Comparison of ENCODE assay signal across 8 cellular contexts in genomic region chr15:100338971-100339444, GRCh38. TPM values are rescaled to one million over a fixed set of nuclear protein-coding genes. Genes with fewer than 3 reads are reported as not detected.
DNase-seq lines count a peak whose midpoint lies in the region; ATAC-seq, FAIRE-seq and TF ChIP-seq lines count a peak whose summit lies in the region.

No MANE protein-coding gene starts in this region.

- no peak overlapping the region for H3K27ac ChIP-seq in endothelial cell of umbilical vein (ENCODE audit: insufficient read depth, low read depth, low read length)
- peak overlapping the region in 1 of 4 donors; percentile 23 for H3K27ac ChIP-seq in tibial nerve

- H3K4me3 ChIP-seq in endothelial cell of umbilical vein (replicated peaks in 1 of 3; ENCODE audit: insufficient read depth in 1 of 3, low read depth in 1 of 3, low read length in 3 of 3) (no peak overlapping the region), mucosa of descending colon (no peak overlapping the region), tibial nerve (no peak overlapping the region)

- CTCF ChIA-PET in activated CD4-positive, alpha-beta memory T cell treated with anti-CD3 and anti-CD28 coated beads, Interleukin-2, amount 10 ng/mL, durations not matched to agents 7 days and 5 days (lab: Charles Lee) = interaction anchor here (0.5 to 7.7 kb wide), 10 partner anchors 9 to 1067 kb away, joined by 3 to 136 read pairs (median 3); no protein-coding TSS in a partner anchor
- CTCF ChIA-PET in endothelial cell of umbilical vein (lab: Charles Lee) = interaction anchor here (0.5 to 4.2 kb wide), 8 partner anchors 9 to 414 kb away, joined by 3 to 54 read pairs (median 4); no protein-coding TSS in a partner anchor

- no peaks in the 10 kb centered on the region for H3K9me3 ChIP-seq in endothelial cell of umbilical vein (replicated peaks; ENCODE audit: control insufficient read depth, insufficient read depth, low read length)
- H3K9me3 ChIP-seq in mucosa of descending colon = no peaks in the 10 kb centered on the region
- H3K9me3 ChIP-seq in tibial nerve = no peaks in the 10 kb centered on the region

- TF ChIP-seq POLR2A in endothelial cell of umbilical vein (IDR thresholded peaks at IDR 0.05; ENCODE audit: low read depth, low read length) = no peak
- TF ChIP-seq POLR2A in tibial nerve (IDR thresholded peaks at IDR 0.05) = no peak

- H3K27me3 Mint-ChIP-seq in activated CD4-positive, alpha-beta memory T cell treated with anti-CD3 and anti-CD28 coated beads, Interleukin-2, amount 10 ng/mL, durations not matched to agents 7 days and 5 days = peaks cover 28% of the 10 kb centered on the region

- peak; percentile 56 for FAIRE-seq in endothelial cell of umbilical vein (lab: Jason Lieb, UNC)

- H3K4me3 Mint-ChIP-seq in activated CD4-positive, alpha-beta memory T cell treated with anti-CD3 and anti-CD28 coated beads, Interleukin-2, amount 10 ng/mL, durations not matched to agents 7 days and 5 days = peak overlapping the region; percentile 15

- WGBS in tibial nerve, 2 donors = 28 to 29% methylated on average over 10 of the region's 10 CpGs

- H3K9me1 ChIP-seq in endothelial cell of umbilical vein (replicated peaks; ENCODE audit: control insufficient read depth, extremely low read depth, insufficient read depth, low read length) = no peaks in the 10 kb centered on the region

- POLR2A ChIA-PET in activated CD4-positive, alpha-beta memory T cell treated with anti-CD3 and anti-CD28 coated beads, Interleukin-2, amount 10 ng/mL, durations not matched to agents 7 days and 5 days (lab: Charles Lee) = interaction anchor here (0.9 to 1.1 kb wide), 3 partner anchors 9 to 411 kb away, joined by 3 to 10 read pairs (median 4); partner anchors contain the start of genes ASB7 and LINS1
- POLR2A ChIA-PET in endothelial cell of umbilical vein (lab: Charles Lee) = no interaction called here

- H3K4me2 ChIP-seq in endothelial cell of umbilical vein (ENCODE audit: insufficient read depth, low read length) = no peak overlapping the region

- dilution Hi-C loops in endothelial cell of umbilical vein (cut with MboI; ENCODE audit: extremely low pct_ligation_motif_present, low sequenced_read_pairs) = no loop called here

- H3K36me3 Mint-ChIP-seq in activated CD4-positive, alpha-beta memory T cell treated with anti-CD3 and anti-CD28 coated beads, Interleukin-2, amount 10 ng/mL, durations not matched to agents 7 days and 5 days (ENCODE audit: low read depth) = no peaks in the 10 kb centered on the region

- H4K20me1 ChIP-seq in endothelial cell of umbilical vein (replicated peaks; ENCODE audit: control insufficient read depth, extremely low read depth, insufficient read depth, low read length) = no peaks in the 10 kb centered on the region

- H3K36me3 ChIP-seq in endothelial cell of umbilical vein (ENCODE audit: control insufficient read depth in 2 of 2, extremely low read depth in 1 of 2, insufficient read depth in 2 of 2, low read length in 2 of 2) = no peaks in the 10 kb centered on the region
- H3K36me3 ChIP-seq in mucosa of descending colon (ENCODE audit: low read depth) = no peaks in the 10 kb centered on the region
- no peaks in the 10 kb centered on the region for H3K36me3 ChIP-seq in tibial nerve

- intact Hi-C loops in endothelial cell of umbilical vein (cut with micrococcal nuclease) (loop anchor here (2.0 kb wide), 1 partner anchor 410 kb away; no protein-coding TSS in a partner anchor), mucosa of descending colon (cut with DNase I, micrococcal nuclease) (loop anchor here in 1 of 2 donors (10.0 kb wide), 1 partner anchor 404 kb away; no protein-coding TSS in a partner anchor)

- H3K27me3 ChIP-seq in endothelial cell of umbilical vein (ENCODE audit: control insufficient read depth in 2 of 2, insufficient read depth in 2 of 2, low read length in 2 of 2) (peaks cover 2 to 12% of the 10 kb centered on the region in 2 experiments), tibial nerve (peaks cover 0 to 6% of the 10 kb centered on the region in 2 donors)

- TF ChIP-seq CTCF in endothelial cell of umbilical vein (IDR thresholded peaks at IDR 0.05; ENCODE audit: extremely low read depth in 1 of 2, insufficient read depth in 1 of 2, low read depth in 1 of 2, low read length in 2 of 2) = peak; percentile 23 to 48
- peak; percentile 66 for TF ChIP-seq CTCF in mucosa of descending colon (IDR thresholded peaks at IDR 0.05)
- TF ChIP-seq CTCF in tibial nerve (IDR thresholded peaks at IDR 0.05) = peak; percentile 37 to 78 (median 65)

- peak; percentile 70 for DNase-seq in ACHN
- DNase-seq in NCI-H2081 treated with DMSO at 0.1 percent for 48 hours (lab: John Stamatoyannopoulos, UW) = peak; percentile 15
- peak; percentile 61 for DNase-seq in activated CD4-positive, alpha-beta memory T cell treated with anti-CD3 and anti-CD28 coated beads, Interleukin-2, amount 10 ng/mL, durations not matched to agents 7 days and 5 days
- peak; percentile 24 for DNase-seq in endothelial cell of umbilical vein (ENCODE audit: low read depth, low spot score)
- peak in 2 of 3 donors; percentile 65 to 87 for DNase-seq in mucosa of descending colon
- DNase-seq in tibial nerve (ENCODE audit: low spot score in 2 of 2) = peak; percentile 50 to 85

- ATAC-seq in GM18868 (IDR thresholded peaks at IDR 0.05; ENCODE audit: unreplicated experiment) = peak; percentile 65
- ATAC-seq in mucosa of descending colon = peak; percentile 72
- no peak for ATAC-seq in GM18520 (IDR thresholded peaks at IDR 0.05; ENCODE audit: unreplicated experiment)

- H2AFZ ChIP-seq in endothelial cell of umbilical vein (ENCODE audit: low read depth, low read length) = no peak overlapping the region

- no TSS peak for BruUV-seq in endothelial cell of umbilical vein (replicated peaks; lab: Mats Ljungman, UMichigan)

- peaks cover 10% of the 10 kb centered on the region for H3K4me1 Mint-ChIP-seq in activated CD4-positive, alpha-beta memory T cell treated with anti-CD3 and anti-CD28 coated beads, Interleukin-2, amount 10 ng/mL, durations not matched to agents 7 days and 5 days

- no peaks in the 10 kb centered on the region for H3K9me3 Mint-ChIP-seq in activated CD4-positive, alpha-beta memory T cell treated with anti-CD3 and anti-CD28 coated beads, Interleukin-2, amount 10 ng/mL, durations not matched to agents 7 days and 5 days

- H3K9ac ChIP-seq in endothelial cell of umbilical vein (replicated peaks; ENCODE audit: extremely low read depth, insufficient read depth, low read length) = no peak overlapping the region

- no peaks in the 10 kb centered on the region for H3K79me2 ChIP-seq in endothelial cell of umbilical vein (ENCODE audit: control insufficient read depth, insufficient read depth, low read length)

- in situ Hi-C loops in ACHN (cut with HindIII; ENCODE audit: low pct_ligation_motif_present, low pct_unique_long_range_greater_than_20kb, low sequenced_read_pairs) = no loop called here

- peak in 1 of 2 donors; percentile 39 for TF ChIP-seq EP300 in tibial nerve (IDR thresholded peaks at IDR 0.05)

- peaks cover 4% of the 10 kb centered on the region for H3K4me1 ChIP-seq in endothelial cell of umbilical vein (ENCODE audit: control insufficient read depth, extremely low read depth, insufficient read depth, low read length)
- peaks cover 10% of the 10 kb centered on the region for H3K4me1 ChIP-seq in mucosa of descending colon (ENCODE audit: low read depth)
- peaks cover 0 to 24% (median 1%) of the 10 kb centered on the region in 4 donors for H3K4me1 ChIP-seq in tibial nerve

- no peak overlapping the region for H3K27ac Mint-ChIP-seq in activated CD4-positive, alpha-beta memory T cell treated with anti-CD3 and anti-CD28 coated beads, Interleukin-2, amount 10 ng/mL, durations not matched to agents 7 days and 5 days

TF ChIP-seq in endothelial cell of umbilical vein, 7 proteins besides CTCF, POLR2A, EP300 and RAD21:
- TF ChIP-seq MYC (IDR thresholded peaks at IDR 0.05; ENCODE audit: low read depth, low read length) (no peak), MAX (IDR thresholded peaks at IDR 0.05; ENCODE audit: insufficient read depth, insufficient read length) (no peak), GATA2 (IDR thresholded peaks at IDR 0.05; ENCODE audit: insufficient read depth, insufficient read length, low read depth, low read length) (no peak), FOS (IDR thresholded peaks at IDR 0.05; ENCODE audit: borderline replicate concordance, insufficient read depth, low read length) (no peak), JUN (IDR thresholded peaks at IDR 0.05; ENCODE audit: borderline replicate concordance, insufficient read depth, insufficient read length, low read depth) (no peak), POLR2AphosphoS5 (IDR thresholded peaks at IDR 0.05; ENCODE audit: insufficient read depth, low read depth, low read length) (no peak), EZH2 (IDR thresholded peaks at IDR 0.05; ENCODE audit: borderline replicate concordance, low read depth, low read length, severe bottlenecking) (no peak)
TF ChIP-seq in endothelial cell of umbilical vein: peak in this region for 0.

RNA-seq across cellular contexts. Expression of gene ADAMTS17, which starts 2.8 kb away (rescaled TPM):
- total RNA-seq in activated CD4-positive, alpha-beta memory T cell treated with anti-CD3 and anti-CD28 coated beads, Interleukin-2, amount 10 ng/mL, durations not matched to agents 7 days and 5 days = under 1 TPM; 0.38 to 0.68 TPM
- total RNA-seq in endothelial cell of umbilical vein = not detected in 2 replicates
- 0.12 and 0.16 TPM in 2 replicates for polyA plus RNA-seq in endothelial cell of umbilical vein
- 0.08 and 0.26 TPM in 2 replicates for polyA plus RNA-seq in endothelial cell of umbilical vein (2011; cell fraction: cytosol; rRNA removed)
- 0.04 and 0.16 TPM in 2 replicates for polyA plus RNA-seq in endothelial cell of umbilical vein (2011; cell fraction: nucleus; rRNA removed)
- polyA plus RNA-seq in endothelial cell of umbilical vein (2012) = not detected in 2 replicates
- not detected in 2 replicates for polyA minus RNA-seq in endothelial cell of umbilical vein
- not detected for polyA minus RNA-seq in endothelial cell of umbilical vein (2011; cell fraction: cytosol; rRNA and poly(A)+ RNA removed)
- polyA minus RNA-seq in endothelial cell of umbilical vein (2011; cell fraction: nucleus; rRNA and poly(A)+ RNA removed) = 0.34 and 0.82 TPM in 2 replicates
- 10 to 100 TPM in 1 of 3 donors, 1 to 10 TPM in 2; 5.2 to 13.8 (median 6.3) TPM for total RNA-seq in mucosa of descending colon
- total RNA-seq in tibial nerve = 1 to 10 TPM in 3 of 4 donors, under 1 TPM in 1; 0.66 to 5.5 (median 3.7) TPM

Comparison
In these comparisons a context has a peak if more than half of its experiments do, and no peak if none do; other contexts are left out.
1. DNase-seq: peak in every context shown above with its lines; median percentile 76 in mucosa of descending colon; 70 in ACHN; 68 in tibial nerve; 61 in activated CD4-positive, alpha-beta memory T cell treated with anti-CD3 and anti-CD28 coated beads, Interleukin-2, amount 10 ng/mL, durations not matched to agents 7 days and 5 days; 24 in endothelial cell of umbilical vein; 15 in NCI-H2081 treated with DMSO at 0.1 percent for 48 hours.